ENCODE assay signal across 1 cellular context in the genomic region with DNA sequence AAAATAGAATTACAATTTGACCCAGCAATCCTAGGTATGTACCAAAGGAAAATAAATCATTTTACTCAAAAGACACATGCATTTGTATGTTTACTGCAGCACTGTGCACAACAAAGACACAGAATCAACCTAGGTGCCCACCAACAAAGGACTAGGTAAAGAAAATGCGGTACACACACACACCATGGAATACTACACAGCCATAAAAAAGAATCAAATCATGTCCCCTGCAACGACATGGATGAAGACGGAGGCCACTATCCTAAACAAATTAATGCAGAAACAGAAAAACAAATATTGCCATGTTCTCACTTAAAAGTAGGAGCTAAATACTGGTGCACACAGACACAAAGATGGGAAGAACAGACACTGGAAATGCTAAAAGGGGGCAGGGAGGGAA.
TF ChIP-seq lines count a peak whose summit lies in the region.

No MANE protein-coding gene starts in this region.

TF ChIP-seq in HepG2, 621 proteins besides CTCF, POLR2A, EP300 and RAD21:
- TF ChIP-seq ZSCAN9 (CRISPR knock-in tag; IDR thresholded peaks at IDR 0.05; ENCODE audit: borderline replicate concordance) (no peak), GATA4 (IDR thresholded peaks at IDR 0.05; ENCODE audit: borderline replicate concordance, low read depth) (no peak), RFX1 (IDR thresholded peaks at IDR 0.05) (no peak), HNRNPUL1 (IDR thresholded peaks at IDR 0.05; ENCODE audit: low read depth, low read length) (no peak), HOXD1 (CRISPR knock-in tag; IDR thresholded peaks at IDR 0.05) (no peak), ZIK1 (CRISPR knock-in tag; IDR thresholded peaks at IDR 0.05; ENCODE audit: borderline replicate concordance, low read depth) (no peak), MTA3 (CRISPR knock-in tag; IDR thresholded peaks at IDR 0.05) (no peak), ZNF567 (CRISPR knock-in tag; IDR thresholded peaks at IDR 0.05; ENCODE audit: borderline replicate concordance) (no peak)
